1 cellular context compared by ENCODE assay signal in genomic region chr2:16656784-16657391, GRCh38.
TF ChIP-seq lines count a peak whose summit lies in the region.

No MANE protein-coding gene starts in this region.

TF ChIP-seq in GM12878, 131 proteins besides CTCF, POLR2A, EP300 and RAD21 (continued from another document and continues in another):
- TF ChIP-seq ZBTB33 (IDR thresholded peaks at IDR 0.05), result no peak
- TF ChIP-seq IRF4 (IDR thresholded peaks at IDR 0.05; ENCODE audit: low read depth, low read length), result peak; percentile 61; the same call in 1 of the 2 replicates
- peak; percentile 46; the same call in 1 of the 2 replicates for TF ChIP-seq RAD51 (IDR thresholded peaks at IDR 0.05)
- peak; percentile 54 for TF ChIP-seq ZNF687 (IDR thresholded peaks at IDR 0.05)
- no peak for TF ChIP-seq HSF1 (IDR thresholded peaks at IDR 0.05; ENCODE audit: low read depth, low read length)
- TF ChIP-seq MTA3 (IDR thresholded peaks at IDR 0.05; ENCODE audit: borderline replicate concordance, low read length), result no peak; the same call in 1 of the 2 replicates
- TF ChIP-seq EED (IDR thresholded peaks at IDR 0.05; ENCODE audit: low read depth), result peak; percentile 93
- TF ChIP-seq NBN (IDR thresholded peaks at IDR 0.05), result peak; percentile 64; the same call in 1 of the 2 replicates
- peak; percentile 79 for TF ChIP-seq CUX1 (IDR thresholded peaks at IDR 0.05; ENCODE audit: insufficient replicate concordance, low read depth, low read length)
- 0 out of 2 replicates have a peak, but pooled peaks have one; percentile 12 for TF ChIP-seq SMARCA5 (IDR thresholded peaks at IDR 0.05)
- peak; percentile 58 for TF ChIP-seq ATF7 (IDR thresholded peaks at IDR 0.05; ENCODE audit: low read depth)
- 0 out of 2 replicates have a peak, but pooled peaks have one; percentile 26 for TF ChIP-seq CBFB (IDR thresholded peaks at IDR 0.05; ENCODE audit: low read depth)
- peak; percentile 95 for TF ChIP-seq RELB (IDR thresholded peaks at IDR 0.05; ENCODE audit: low read depth)
- peak in 1 of 2 experiments; percentile 68; a peak in 2 of 4 replicates for TF ChIP-seq SRF (IDR thresholded peaks at IDR 0.05; ENCODE audit: low read depth in 2 of 2, low read length in 2 of 2)
- TF ChIP-seq USF2 (IDR thresholded peaks at IDR 0.05; ENCODE audit: borderline replicate concordance, low read depth, low read length), result no peak
- peak; percentile 27; the same call in 1 of the 2 replicates for TF ChIP-seq BMI1 (IDR thresholded peaks at IDR 0.05; ENCODE audit: borderline replicate concordance)
- TF ChIP-seq HDGF (IDR thresholded peaks at IDR 0.05), result peak; percentile 16; the same call in 1 of the 2 replicates
- peak; percentile 96 for TF ChIP-seq SPI1 (IDR thresholded peaks at IDR 0.05; ENCODE audit: borderline replicate concordance, insufficient read depth, low read depth, low read length)
- TF ChIP-seq CREM (IDR thresholded peaks at IDR 0.05; ENCODE audit: low read depth), result peak; percentile 61; the same call in 1 of the 2 replicates
- peak; percentile 80 for TF ChIP-seq MEF2A (IDR thresholded peaks at IDR 0.05; ENCODE audit: insufficient read depth, low read depth, low read length)
- TF ChIP-seq SKIL (IDR thresholded peaks at IDR 0.05; ENCODE audit: low read depth, poor library complexity, severe bottlenecking), result no peak
- TF ChIP-seq RUNX3 (IDR thresholded peaks at IDR 0.05; ENCODE audit: low read length), result peak; percentile 87
- no peak for TF ChIP-seq ZNF207 (IDR thresholded peaks at IDR 0.05; ENCODE audit: borderline replicate concordance)
- TF ChIP-seq JUNB (IDR thresholded peaks at IDR 0.05), result peak; percentile 74
- TF ChIP-seq MYC (IDR thresholded peaks at IDR 0.05; ENCODE audit: insufficient read depth, insufficient read length, insufficient replicate concordance, low read length, severe bottlenecking), result no peak
- TF ChIP-seq MEF2B (IDR thresholded peaks at IDR 0.05; ENCODE audit: partially characterized antibody, poor library complexity, severe bottlenecking), result peak; percentile 83
- TF ChIP-seq NFIC (IDR thresholded peaks at IDR 0.05; ENCODE audit: low read depth, low read length), result peak; percentile 88
- TF ChIP-seq TAF1 (IDR thresholded peaks at IDR 0.05; ENCODE audit: borderline replicate concordance, low read depth, low read length), result no peak
- TF ChIP-seq BHLHE40 (IDR thresholded peaks at IDR 0.05; ENCODE audit: borderline replicate concordance in 1 of 2, low read depth in 2 of 2, low read length in 1 of 2), result peak; percentile 67 to 71
- TF ChIP-seq TCF12 (IDR thresholded peaks at IDR 0.05; ENCODE audit: low read depth, low read length), result peak; percentile 34; the same call in 1 of the 2 replicates
- TF ChIP-seq IKZF1 (conservative IDR thresholded peaks at IDR 0.05), result peak; percentile 88
- TF ChIP-seq ETV6 (conservative IDR thresholded peaks at IDR 0.05 in 1 of 2, IDR thresholded peaks at IDR 0.05 in 1 of 2; ENCODE audit: borderline replicate concordance in 1 of 2, low read depth in 1 of 2), result peak in 1 of 2 experiments; percentile 66; a peak in 2 of 4 replicates
- TF ChIP-seq SREBF2 (IDR thresholded peaks at IDR 0.05; ENCODE audit: low read length), result no peak
- TF ChIP-seq MYB (IDR thresholded peaks at IDR 0.05; ENCODE audit: borderline replicate concordance, low read depth, low read length), result no peak
- TF ChIP-seq BCL11A (IDR thresholded peaks at IDR 0.05; ENCODE audit: low read depth, low read length), result peak; percentile 72; the same call in 1 of the 2 replicates
- 0 out of 2 replicates have a peak, but pooled peaks have one; percentile 44 for TF ChIP-seq CBX5 (IDR thresholded peaks at IDR 0.05; ENCODE audit: low read depth)
- TF ChIP-seq IKZF2 (IDR thresholded peaks at IDR 0.05), result peak; percentile 97 to 98
- peak; percentile 62; the same call in 1 of the 2 replicates for TF ChIP-seq ATF2 (IDR thresholded peaks at IDR 0.05; ENCODE audit: low read length)
- TF ChIP-seq ZNF274 (IDR thresholded peaks at IDR 0.05; ENCODE audit: insufficient read depth, insufficient read length), result no peak
- peak; percentile 66; the same call in 1 of the 2 replicates for TF ChIP-seq PKNOX1 (IDR thresholded peaks at IDR 0.05)
